ENCODE assay signal across 1 cellular context in genomic region chr7:66654275-66655112, GRCh38.
TF ChIP-seq lines count a peak whose summit lies in the region.

No MANE protein-coding gene starts in this region.

TF ChIP-seq in K562, 482 proteins besides CTCF, POLR2A, EP300 and RAD21 (continued from another document and continues in another):
- TF ChIP-seq ZNF134 (CRISPR knock-in tag; conservative IDR thresholded peaks at IDR 0.05) (no peak), MXD1 (CRISPR knock-in tag; IDR thresholded peaks at IDR 0.05; ENCODE audit: borderline replicate concordance, poor library complexity, severe bottlenecking) (no peak), ZNF146 (CRISPR knock-in tag; IDR thresholded peaks at IDR 0.05; ENCODE audit: unreplicated experiment) (no peak), SRSF1 (IDR thresholded peaks at IDR 0.05; ENCODE audit: low read depth, low read length) (no peak), JUNB (CRISPR knock-in tag; conservative IDR thresholded peaks at IDR 0.05) (no peak), ZNF668 (CRISPR knock-in tag; IDR thresholded peaks at IDR 0.05) (no peak), ZNF282 (CRISPR knock-in tag; IDR thresholded peaks at IDR 0.05) (peak; percentile 67; the same call in 1 of the 2 replicates), MTA1 (IDR thresholded peaks at IDR 0.05; ENCODE audit: borderline replicate concordance) (peak; percentile 84; the same call in 1 of the 2 replicates), ZNF764 (CRISPR knock-in tag; IDR thresholded peaks at IDR 0.05; ENCODE audit: low read depth) (no peak), ZNF384 (IDR thresholded peaks at IDR 0.05; ENCODE audit: low read depth, low read length) (0 out of 2 replicates have a peak, but pooled peaks have one; percentile 23), ZBTB40 (IDR thresholded peaks at IDR 0.05) (peak; percentile 97), ZBTB40 (CRISPR knock-in tag; IDR thresholded peaks at IDR 0.05) (no peak), CAMTA2 (CRISPR knock-in tag; conservative IDR thresholded peaks at IDR 0.05) (no peak), ZNF277 (CRISPR knock-in tag; IDR thresholded peaks at IDR 0.05; ENCODE audit: borderline replicate concordance) (no peak), TAF1 (IDR thresholded peaks at IDR 0.05; ENCODE audit: control insufficient read depth, extremely low read depth, insufficient read depth, low read length, severe bottlenecking) (peak; percentile 85), NFIX (CRISPR knock-in tag; IDR thresholded peaks at IDR 0.05; ENCODE audit: low read depth) (no peak), ZFP91 (CRISPR knock-in tag; IDR thresholded peaks at IDR 0.05) (no peak; the same call in 1 of the 2 replicates), ZNF3 (CRISPR knock-in tag; IDR thresholded peaks at IDR 0.05) (no peak), GATA2 (CRISPR knock-in tag; IDR thresholded peaks at IDR 0.05) (no peak), HDAC1 (IDR thresholded peaks at IDR 0.05) (peak in 1 of 2 experiments; percentile 70; a peak in 2 of 4 replicates), ELF2 (CRISPR knock-in tag; IDR thresholded peaks at IDR 0.05) (peak; percentile 95), SNRNP70 (optimal IDR thresholded peaks at IDR 0.05; ENCODE audit: low read depth, low read length) (no peak), BRF1 (IDR thresholded peaks at IDR 0.05; ENCODE audit: borderline replicate concordance, extremely low read depth, insufficient read length) (no peak), PPARD (CRISPR knock-in tag; IDR thresholded peaks at IDR 0.05) (no peak), BRD9 (IDR thresholded peaks at IDR 0.05; ENCODE audit: low read depth, partially characterized antibody) (no peak), SFPQ (IDR thresholded peaks at IDR 0.05; ENCODE audit: low read depth, low read length) (no peak), HDAC8 (tag; IDR thresholded peaks at IDR 0.05) (peak; percentile 81; the same call in 1 of the 2 replicates), SMARCB1 (IDR thresholded peaks at IDR 0.05; ENCODE audit: insufficient read length, low read depth) (no peak), ZC3H8 (IDR thresholded peaks at IDR 0.05) (no peak), ZBTB8A (IDR thresholded peaks at IDR 0.05; ENCODE audit: partially characterized antibody) (no peak), FOXP1 (CRISPR knock-in tag; IDR thresholded peaks at IDR 0.05) (peak; percentile 80; the same call in 1 of the 2 replicates), ASH1L (IDR thresholded peaks at IDR 0.05; ENCODE audit: borderline replicate concordance, low read depth, partially characterized antibody) (peak; percentile 51), CGGBP1 (CRISPR knock-in tag; IDR thresholded peaks at IDR 0.05) (no peak), KLF13 (tag; IDR thresholded peaks at IDR 0.05; ENCODE audit: borderline replicate concordance, low read depth) (peak; percentile 90; the same call in 1 of the 2 replicates), NRF1 (conservative IDR thresholded peaks at IDR 0.05 in 1 of 2, IDR thresholded peaks at IDR 0.05 in 1 of 2) (peak; percentile 97), MAZ (CRISPR knock-in tag; conservative IDR thresholded peaks at IDR 0.05 in 1 of 2, IDR thresholded peaks at IDR 0.05 in 1 of 2) (peak; percentile 92 to 96), MEIS2 (IDR thresholded peaks at IDR 0.05; ENCODE audit: partially characterized antibody) (peak; percentile 79), CREB1 (IDR thresholded peaks at IDR 0.05) (peak; percentile 95), CREB1 (CRISPR knock-in tag; IDR thresholded peaks at IDR 0.05) (peak; percentile 98), ZNF699 (CRISPR knock-in tag; IDR thresholded peaks at IDR 0.05; ENCODE audit: insufficient replicate concordance) (no peak), PCBP2 (IDR thresholded peaks at IDR 0.05; ENCODE audit: low read depth, low read length, poor library complexity, severe bottlenecking) (no peak), ZNF175 (CRISPR knock-in tag; IDR thresholded peaks at IDR 0.05; ENCODE audit: low read depth) (no peak; the same call in 1 of the 2 replicates), SPI1 (IDR thresholded peaks at IDR 0.05; ENCODE audit: borderline replicate concordance, low read depth, low read length) (peak; percentile 23; the same call in 1 of the 2 replicates), DNMT1 (IDR thresholded peaks at IDR 0.05) (0 out of 2 replicates have a peak, but pooled peaks have one; percentile 1), CHD2 (IDR thresholded peaks at IDR 0.05; ENCODE audit: low read depth, low read length) (0 out of 2 replicates have a peak, but pooled peaks have one; percentile 15), MYBL2 (IDR thresholded peaks at IDR 0.05; ENCODE audit: low read depth) (no peak), MYBL2 (CRISPR knock-in tag; IDR thresholded peaks at IDR 0.05; ENCODE audit: borderline replicate concordance) (no peak), GATAD2A (IDR thresholded peaks at IDR 0.05) (peak; percentile 55; the same call in 1 of the 2 replicates), CREB3L1 (IDR thresholded peaks at IDR 0.05; ENCODE audit: borderline replicate concordance, low read depth) (peak; percentile 85)
